In the genomic region with DNA sequence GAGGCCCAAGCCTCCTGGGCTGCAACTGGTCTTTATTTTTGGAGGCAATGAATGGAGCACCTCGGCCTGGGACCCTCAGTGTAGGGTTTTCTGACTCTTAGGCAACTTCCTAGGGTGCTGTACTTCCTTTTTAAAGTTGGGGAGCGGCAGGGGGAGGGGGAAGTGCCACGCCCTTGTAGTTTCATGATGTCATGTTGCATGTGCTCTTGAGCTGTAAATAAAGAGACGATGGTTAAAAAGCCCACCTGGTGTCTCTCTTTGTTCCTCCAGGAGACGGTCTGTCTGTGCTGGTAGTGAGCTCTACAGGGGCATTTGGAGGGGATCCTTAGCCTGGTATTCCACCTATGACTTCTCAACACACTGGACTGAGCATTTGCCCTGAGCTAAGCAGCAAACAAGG, we compare ENCODE assay signal across 1 cellular context.
TF ChIP-seq lines count a peak whose summit lies in the region.

No MANE protein-coding gene starts in this region.

TF ChIP-seq in K562, 482 proteins besides CTCF, POLR2A, EP300 and RAD21:
- TF ChIP-seq, protein P1, sequence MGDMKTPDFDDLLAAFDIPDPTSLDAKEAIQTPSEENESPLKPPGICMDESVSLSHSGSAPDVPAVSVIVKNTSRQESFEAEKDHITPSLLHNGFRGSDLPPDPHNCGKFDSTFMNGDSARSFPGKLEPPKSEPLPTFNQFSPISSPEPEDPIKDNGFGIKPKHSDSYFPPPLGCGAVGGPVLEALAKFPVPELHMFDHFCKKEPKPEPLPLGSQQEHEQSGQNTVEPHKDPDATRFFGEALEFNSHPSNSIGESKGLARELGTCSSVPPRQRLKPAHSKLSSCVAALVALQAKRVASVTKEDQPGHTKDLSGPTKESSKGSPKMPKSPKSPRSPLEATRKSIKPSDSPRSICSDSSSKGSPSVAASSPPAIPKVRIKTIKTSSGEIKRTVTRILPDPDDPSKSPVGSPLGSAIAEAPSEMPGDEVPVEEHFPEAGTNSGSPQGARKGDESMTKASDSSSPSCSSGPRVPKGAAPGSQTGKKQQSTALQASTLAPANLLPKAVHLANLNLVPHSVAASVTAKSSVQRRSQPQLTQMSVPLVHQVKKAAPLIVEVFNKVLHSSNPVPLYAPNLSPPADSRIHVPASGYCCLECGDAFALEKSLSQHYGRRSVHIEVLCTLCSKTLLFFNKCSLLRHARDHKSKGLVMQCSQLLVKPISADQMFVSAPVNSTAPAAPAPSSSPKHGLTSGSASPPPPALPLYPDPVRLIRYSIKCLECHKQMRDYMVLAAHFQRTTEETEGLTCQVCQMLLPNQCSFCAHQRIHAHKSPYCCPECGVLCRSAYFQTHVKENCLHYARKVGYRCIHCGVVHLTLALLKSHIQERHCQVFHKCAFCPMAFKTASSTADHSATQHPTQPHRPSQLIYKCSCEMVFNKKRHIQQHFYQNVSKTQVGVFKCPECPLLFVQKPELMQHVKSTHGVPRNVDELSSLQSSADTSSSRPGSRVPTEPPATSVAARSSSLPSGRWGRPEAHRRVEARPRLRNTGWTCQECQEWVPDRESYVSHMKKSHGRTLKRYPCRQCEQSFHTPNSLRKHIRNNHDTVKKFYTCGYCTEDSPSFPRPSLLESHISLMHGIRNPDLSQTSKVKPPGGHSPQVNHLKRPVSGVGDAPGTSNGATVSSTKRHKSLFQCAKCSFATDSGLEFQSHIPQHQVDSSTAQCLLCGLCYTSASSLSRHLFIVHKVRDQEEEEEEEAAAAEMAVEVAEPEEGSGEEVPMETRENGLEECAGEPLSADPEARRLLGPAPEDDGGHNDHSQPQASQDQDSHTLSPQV (IDR thresholded peaks at IDR 0.05), result peak; percentile 52; the same call in 1 of the 2 replicates
- peak; percentile 37; the same call in 1 of the 2 replicates for TF ChIP-seq CREM (IDR thresholded peaks at IDR 0.05; ENCODE audit: low read depth)
- TF ChIP-seq BCOR (IDR thresholded peaks at IDR 0.05), result no peak
- peak; percentile 59; the same call in 1 of the 2 replicates for TF ChIP-seq SPI1 (IDR thresholded peaks at IDR 0.05; ENCODE audit: borderline replicate concordance, low read depth, low read length)
- no peak for TF ChIP-seq CEBPG (CRISPR knock-in tag; IDR thresholded peaks at IDR 0.05)
- 0 out of 4 replicates have a peak, but pooled peaks of 1 of the 2 experiments have one; percentile 18 for TF ChIP-seq CEBPG (tag; conservative IDR thresholded peaks at IDR 0.05 in 1 of 2, IDR thresholded peaks at IDR 0.05 in 1 of 2)
- no peak for TF ChIP-seq PPARD (CRISPR knock-in tag; IDR thresholded peaks at IDR 0.05)
- 0 out of 2 replicates have a peak, but pooled peaks have one; percentile 36 for TF ChIP-seq SMAD4 (CRISPR knock-in tag; conservative IDR thresholded peaks at IDR 0.05)
- TF ChIP-seq ATF7 (IDR thresholded peaks at IDR 0.05), result peak; percentile 80
- peak; percentile 20; the same call in 1 of the 2 replicates for TF ChIP-seq JUND (IDR thresholded peaks at IDR 0.05; ENCODE audit: borderline replicate concordance, low read depth, low read length)
- TF ChIP-seq JUND (tag; IDR thresholded peaks at IDR 0.05; ENCODE audit: borderline replicate concordance, low read depth, low read length), result 0 out of 3 replicates have a peak, but pooled peaks have one; percentile 10
- no peak for TF ChIP-seq SAFB2 (IDR thresholded peaks at IDR 0.05; ENCODE audit: borderline replicate concordance, low read depth, low read length, severe bottlenecking)
- TF ChIP-seq, protein P2, sequence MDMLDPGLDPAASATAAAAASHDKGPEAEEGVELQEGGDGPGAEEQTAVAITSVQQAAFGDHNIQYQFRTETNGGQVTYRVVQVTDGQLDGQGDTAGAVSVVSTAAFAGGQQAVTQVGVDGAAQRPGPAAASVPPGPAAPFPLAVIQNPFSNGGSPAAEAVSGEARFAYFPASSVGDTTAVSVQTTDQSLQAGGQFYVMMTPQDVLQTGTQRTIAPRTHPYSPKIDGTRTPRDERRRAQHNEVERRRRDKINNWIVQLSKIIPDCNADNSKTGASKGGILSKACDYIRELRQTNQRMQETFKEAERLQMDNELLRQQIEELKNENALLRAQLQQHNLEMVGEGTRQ (CRISPR knock-in tag; IDR thresholded peaks at IDR 0.05), result no peak
- no peak for TF ChIP-seq JUNB (CRISPR knock-in tag; conservative IDR thresholded peaks at IDR 0.05)
- peak; percentile 19; the same call in 1 of the 2 replicates for TF ChIP-seq MYC (IDR thresholded peaks at IDR 0.05; ENCODE audit: low read depth, low read length)
- no peak for TF ChIP-seq MYC (CRISPR knock-in tag; IDR thresholded peaks at IDR 0.05; ENCODE audit: borderline replicate concordance, low read depth)
- peak; percentile 94 for TF ChIP-seq L3MBTL2 (IDR thresholded peaks at IDR 0.05)
- no peak for TF ChIP-seq ATF1 (CRISPR knock-in tag; IDR thresholded peaks at IDR 0.05)
- TF ChIP-seq ATF1 (tag; IDR thresholded peaks at IDR 0.05), result 0 out of 2 replicates have a peak, but pooled peaks have one; percentile 19
- TF ChIP-seq EP400 (IDR thresholded peaks at IDR 0.05), result peak; percentile 50
- no peak for TF ChIP-seq CTBP1 (IDR thresholded peaks at IDR 0.05; ENCODE audit: borderline replicate concordance)
- TF ChIP-seq, protein P3, sequence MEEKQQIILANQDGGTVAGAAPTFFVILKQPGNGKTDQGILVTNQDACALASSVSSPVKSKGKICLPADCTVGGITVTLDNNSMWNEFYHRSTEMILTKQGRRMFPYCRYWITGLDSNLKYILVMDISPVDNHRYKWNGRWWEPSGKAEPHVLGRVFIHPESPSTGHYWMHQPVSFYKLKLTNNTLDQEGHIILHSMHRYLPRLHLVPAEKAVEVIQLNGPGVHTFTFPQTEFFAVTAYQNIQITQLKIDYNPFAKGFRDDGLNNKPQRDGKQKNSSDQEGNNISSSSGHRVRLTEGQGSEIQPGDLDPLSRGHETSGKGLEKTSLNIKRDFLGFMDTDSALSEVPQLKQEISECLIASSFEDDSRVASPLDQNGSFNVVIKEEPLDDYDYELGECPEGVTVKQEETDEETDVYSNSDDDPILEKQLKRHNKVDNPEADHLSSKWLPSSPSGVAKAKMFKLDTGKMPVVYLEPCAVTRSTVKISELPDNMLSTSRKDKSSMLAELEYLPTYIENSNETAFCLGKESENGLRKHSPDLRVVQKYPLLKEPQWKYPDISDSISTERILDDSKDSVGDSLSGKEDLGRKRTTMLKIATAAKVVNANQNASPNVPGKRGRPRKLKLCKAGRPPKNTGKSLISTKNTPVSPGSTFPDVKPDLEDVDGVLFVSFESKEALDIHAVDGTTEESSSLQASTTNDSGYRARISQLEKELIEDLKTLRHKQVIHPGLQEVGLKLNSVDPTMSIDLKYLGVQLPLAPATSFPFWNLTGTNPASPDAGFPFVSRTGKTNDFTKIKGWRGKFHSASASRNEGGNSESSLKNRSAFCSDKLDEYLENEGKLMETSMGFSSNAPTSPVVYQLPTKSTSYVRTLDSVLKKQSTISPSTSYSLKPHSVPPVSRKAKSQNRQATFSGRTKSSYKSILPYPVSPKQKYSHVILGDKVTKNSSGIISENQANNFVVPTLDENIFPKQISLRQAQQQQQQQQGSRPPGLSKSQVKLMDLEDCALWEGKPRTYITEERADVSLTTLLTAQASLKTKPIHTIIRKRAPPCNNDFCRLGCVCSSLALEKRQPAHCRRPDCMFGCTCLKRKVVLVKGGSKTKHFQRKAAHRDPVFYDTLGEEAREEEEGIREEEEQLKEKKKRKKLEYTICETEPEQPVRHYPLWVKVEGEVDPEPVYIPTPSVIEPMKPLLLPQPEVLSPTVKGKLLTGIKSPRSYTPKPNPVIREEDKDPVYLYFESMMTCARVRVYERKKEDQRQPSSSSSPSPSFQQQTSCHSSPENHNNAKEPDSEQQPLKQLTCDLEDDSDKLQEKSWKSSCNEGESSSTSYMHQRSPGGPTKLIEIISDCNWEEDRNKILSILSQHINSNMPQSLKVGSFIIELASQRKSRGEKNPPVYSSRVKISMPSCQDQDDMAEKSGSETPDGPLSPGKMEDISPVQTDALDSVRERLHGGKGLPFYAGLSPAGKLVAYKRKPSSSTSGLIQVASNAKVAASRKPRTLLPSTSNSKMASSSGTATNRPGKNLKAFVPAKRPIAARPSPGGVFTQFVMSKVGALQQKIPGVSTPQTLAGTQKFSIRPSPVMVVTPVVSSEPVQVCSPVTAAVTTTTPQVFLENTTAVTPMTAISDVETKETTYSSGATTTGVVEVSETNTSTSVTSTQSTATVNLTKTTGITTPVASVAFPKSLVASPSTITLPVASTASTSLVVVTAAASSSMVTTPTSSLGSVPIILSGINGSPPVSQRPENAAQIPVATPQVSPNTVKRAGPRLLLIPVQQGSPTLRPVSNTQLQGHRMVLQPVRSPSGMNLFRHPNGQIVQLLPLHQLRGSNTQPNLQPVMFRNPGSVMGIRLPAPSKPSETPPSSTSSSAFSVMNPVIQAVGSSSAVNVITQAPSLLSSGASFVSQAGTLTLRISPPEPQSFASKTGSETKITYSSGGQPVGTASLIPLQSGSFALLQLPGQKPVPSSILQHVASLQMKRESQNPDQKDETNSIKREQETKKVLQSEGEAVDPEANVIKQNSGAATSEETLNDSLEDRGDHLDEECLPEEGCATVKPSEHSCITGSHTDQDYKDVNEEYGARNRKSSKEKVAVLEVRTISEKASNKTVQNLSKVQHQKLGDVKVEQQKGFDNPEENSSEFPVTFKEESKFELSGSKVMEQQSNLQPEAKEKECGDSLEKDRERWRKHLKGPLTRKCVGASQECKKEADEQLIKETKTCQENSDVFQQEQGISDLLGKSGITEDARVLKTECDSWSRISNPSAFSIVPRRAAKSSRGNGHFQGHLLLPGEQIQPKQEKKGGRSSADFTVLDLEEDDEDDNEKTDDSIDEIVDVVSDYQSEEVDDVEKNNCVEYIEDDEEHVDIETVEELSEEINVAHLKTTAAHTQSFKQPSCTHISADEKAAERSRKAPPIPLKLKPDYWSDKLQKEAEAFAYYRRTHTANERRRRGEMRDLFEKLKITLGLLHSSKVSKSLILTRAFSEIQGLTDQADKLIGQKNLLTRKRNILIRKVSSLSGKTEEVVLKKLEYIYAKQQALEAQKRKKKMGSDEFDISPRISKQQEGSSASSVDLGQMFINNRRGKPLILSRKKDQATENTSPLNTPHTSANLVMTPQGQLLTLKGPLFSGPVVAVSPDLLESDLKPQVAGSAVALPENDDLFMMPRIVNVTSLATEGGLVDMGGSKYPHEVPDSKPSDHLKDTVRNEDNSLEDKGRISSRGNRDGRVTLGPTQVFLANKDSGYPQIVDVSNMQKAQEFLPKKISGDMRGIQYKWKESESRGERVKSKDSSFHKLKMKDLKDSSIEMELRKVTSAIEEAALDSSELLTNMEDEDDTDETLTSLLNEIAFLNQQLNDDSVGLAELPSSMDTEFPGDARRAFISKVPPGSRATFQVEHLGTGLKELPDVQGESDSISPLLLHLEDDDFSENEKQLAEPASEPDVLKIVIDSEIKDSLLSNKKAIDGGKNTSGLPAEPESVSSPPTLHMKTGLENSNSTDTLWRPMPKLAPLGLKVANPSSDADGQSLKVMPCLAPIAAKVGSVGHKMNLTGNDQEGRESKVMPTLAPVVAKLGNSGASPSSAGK (IDR thresholded peaks at IDR 0.05), result peak; percentile 76
- TF ChIP-seq, protein P4, sequence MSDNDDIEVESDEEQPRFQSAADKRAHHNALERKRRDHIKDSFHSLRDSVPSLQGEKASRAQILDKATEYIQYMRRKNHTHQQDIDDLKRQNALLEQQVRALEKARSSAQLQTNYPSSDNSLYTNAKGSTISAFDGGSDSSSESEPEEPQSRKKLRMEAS (CRISPR knock-in tag; IDR thresholded peaks at IDR 0.05), result peak; percentile 65; the same call in 1 of the 2 replicates
- TF ChIP-seq ZNF583 (CRISPR knock-in tag; IDR thresholded peaks at IDR 0.05), result 0 out of 2 replicates have a peak, but pooled peaks have one; percentile 10
- TF ChIP-seq FOXK2 (conservative IDR thresholded peaks at IDR 0.05 in 1 of 2, IDR thresholded peaks at IDR 0.05 in 1 of 2; ENCODE audit: low read depth in 2 of 2), result peak; percentile 29 to 49; a peak in 1 of 4 replicates
- TF ChIP-seq, protein P5, sequence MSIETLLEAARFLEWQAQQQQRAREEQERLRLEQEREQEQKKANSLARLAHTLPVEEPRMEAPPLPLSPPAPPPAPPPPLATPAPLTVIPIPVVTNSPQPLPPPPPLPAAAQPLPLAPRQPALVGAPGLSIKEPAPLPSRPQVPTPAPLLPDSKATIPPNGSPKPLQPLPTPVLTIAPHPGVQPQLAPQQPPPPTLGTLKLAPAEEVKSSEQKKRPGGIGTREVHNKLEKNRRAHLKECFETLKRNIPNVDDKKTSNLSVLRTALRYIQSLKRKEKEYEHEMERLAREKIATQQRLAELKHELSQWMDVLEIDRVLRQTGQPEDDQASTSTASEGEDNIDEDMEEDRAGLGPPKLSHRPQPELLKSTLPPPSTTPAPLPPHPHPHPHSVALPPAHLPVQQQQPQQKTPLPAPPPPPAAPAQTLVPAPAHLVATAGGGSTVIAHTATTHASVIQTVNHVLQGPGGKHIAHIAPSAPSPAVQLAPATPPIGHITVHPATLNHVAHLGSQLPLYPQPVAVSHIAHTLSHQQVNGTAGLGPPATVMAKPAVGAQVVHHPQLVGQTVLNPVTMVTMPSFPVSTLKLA (conservative IDR thresholded peaks at IDR 0.05), result peak; percentile 57 to 77
- peak; percentile 39; the same call in 1 of the 2 replicates for TF ChIP-seq CEBPB (tag; IDR thresholded peaks at IDR 0.05)
- TF ChIP-seq KLF6 (CRISPR knock-in tag; IDR thresholded peaks at IDR 0.05; ENCODE audit: borderline replicate concordance), result peak; percentile 50; the same call in 1 of the 2 replicates
- TF ChIP-seq, protein P6, sequence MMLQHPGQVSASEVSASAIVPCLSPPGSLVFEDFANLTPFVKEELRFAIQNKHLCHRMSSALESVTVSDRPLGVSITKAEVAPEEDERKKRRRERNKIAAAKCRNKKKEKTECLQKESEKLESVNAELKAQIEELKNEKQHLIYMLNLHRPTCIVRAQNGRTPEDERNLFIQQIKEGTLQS (IDR thresholded peaks at IDR 0.05), result peak; percentile 45
- TF ChIP-seq, protein P6 (CRISPR knock-in tag; conservative IDR thresholded peaks at IDR 0.05), result no peak
- TF ChIP-seq, protein P7, sequence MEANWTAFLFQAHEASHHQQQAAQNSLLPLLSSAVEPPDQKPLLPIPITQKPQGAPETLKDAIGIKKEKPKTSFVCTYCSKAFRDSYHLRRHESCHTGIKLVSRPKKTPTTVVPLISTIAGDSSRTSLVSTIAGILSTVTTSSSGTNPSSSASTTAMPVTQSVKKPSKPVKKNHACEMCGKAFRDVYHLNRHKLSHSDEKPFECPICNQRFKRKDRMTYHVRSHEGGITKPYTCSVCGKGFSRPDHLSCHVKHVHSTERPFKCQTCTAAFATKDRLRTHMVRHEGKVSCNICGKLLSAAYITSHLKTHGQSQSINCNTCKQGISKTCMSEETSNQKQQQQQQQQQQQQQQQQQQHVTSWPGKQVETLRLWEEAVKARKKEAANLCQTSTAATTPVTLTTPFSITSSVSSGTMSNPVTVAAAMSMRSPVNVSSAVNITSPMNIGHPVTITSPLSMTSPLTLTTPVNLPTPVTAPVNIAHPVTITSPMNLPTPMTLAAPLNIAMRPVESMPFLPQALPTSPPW (CRISPR knock-in tag; IDR thresholded peaks at IDR 0.05), result peak; percentile 60
- TF ChIP-seq, protein P8, sequence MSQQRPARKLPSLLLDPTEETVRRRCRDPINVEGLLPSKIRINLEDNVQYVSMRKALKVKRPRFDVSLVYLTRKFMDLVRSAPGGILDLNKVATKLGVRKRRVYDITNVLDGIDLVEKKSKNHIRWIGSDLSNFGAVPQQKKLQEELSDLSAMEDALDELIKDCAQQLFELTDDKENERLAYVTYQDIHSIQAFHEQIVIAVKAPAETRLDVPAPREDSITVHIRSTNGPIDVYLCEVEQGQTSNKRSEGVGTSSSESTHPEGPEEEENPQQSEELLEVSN (IDR thresholded peaks at IDR 0.05; ENCODE audit: borderline replicate concordance in 1 of 2, extremely low read depth in 1 of 2, insufficient read depth in 1 of 2, insufficient read length in 1 of 2, low read depth in 1 of 2, low read length in 1 of 2, poor library complexity in 1 of 2, severe bottlenecking in 1 of 2), result peak in 1 of 2 experiments; percentile 15
